In genomic region chr10:6300106-6300783, GRCh38 we compare ENCODE assay signal across 8 cellular contexts.
DNase-seq lines count a peak whose midpoint lies in the region; ATAC-seq lines count a peak whose summit lies in the region.

No MANE protein-coding gene starts in this region.

- ATAC-seq in GM19455 (IDR thresholded peaks at IDR 0.05; ENCODE audit: unreplicated experiment): peak; percentile 89
- ATAC-seq in HG03460 (IDR thresholded peaks at IDR 0.05; ENCODE audit: unreplicated experiment): peak; percentile 83

- in situ Hi-C loops in Caki2 (cut with HindIII; ENCODE audit: low pct_unique_long_range_greater_than_20kb, low sequenced_read_pairs): no loop called here

- peak; percentile 68 for DNase-seq in Caki2 (ENCODE audit: low read depth)
- peak; percentile 37 for DNase-seq in UCSD-AML1 (lab: John Stamatoyannopoulos, UW; ENCODE audit: unreplicated experiment)
- peak; percentile 48 for DNase-seq in fibroblast of peridontal ligament (ENCODE audit: extremely low read depth)
- DNase-seq in stimulated activated CD4-positive, alpha-beta T cell treated with anti-CD3 and anti-CD28 coated beads, Interleukin-1b, Interleukin-23, amount 100 ng/mL, for 48 hours: peak; percentile 53
- no peak for DNase-seq in cerebellar nuclear complex (lab: John Stamatoyannopoulos, UW)
- DNase-seq in GF-D8 (lab: John Stamatoyannopoulos, UW): no peak

Comparison
In these comparisons a context has a peak if more than half of its experiments do, and no peak if none do; other contexts are left out.
1. DNase-seq: peak in Caki2 (single experiment), UCSD-AML1 (single experiment), fibroblast of peridontal ligament (single experiment) and stimulated activated CD4-positive, alpha-beta T cell treated with anti-CD3 and anti-CD28 coated beads, Interleukin-1b, Interleukin-23, amount 100 ng/mL, for 48 hours (single experiment); none in cerebellar nuclear complex (0 of 2) and GF-D8 (single experiment).